In genomic region chr6:107665386-107665785, GRCh38 we compare ENCODE assay signal across 21 cellular contexts.
DNase-seq lines count a peak whose midpoint lies in the region; ATAC-seq, FAIRE-seq and TF ChIP-seq lines count a peak whose summit lies in the region.
"Had no signal": no experiment of that assay in that cellular context is flagged by ENCODE, and none has a peak within 500 bp of the region (broad histone marks: within the 10 kb centered on the region; RNA-seq: fewer than 3 reads in every experiment).

No MANE protein-coding gene starts in this region.

- POLR2A ChIA-PET in PC-3 (lab: Charles Lee; ENCODE audit: unreplicated experiment) (no interaction called here), endothelial cell of umbilical vein (lab: Charles Lee) (no interaction called here)

- 63 to 67% (median 64%) methylated on average over 4 of the region's 4 CpGs for WGBS in psoas muscle, 3 donors

- H3F3A ChIP-seq in PC-3 (ENCODE audit: low read length, unreplicated experiment): no peaks in the 10 kb centered on the region

- no peak overlapping the region for H3K27ac Mint-ChIP-seq in activated naive CD8-positive, alpha-beta T cell treated with anti-CD3 and anti-CD28 coated beads for 36 hours
- H3K27ac Mint-ChIP-seq: activated CD4-positive, alpha-beta T cell treated with anti-CD3 and anti-CD28 coated beads, Interleukin-2, amount 10 ng/mL, durations not matched to agents 7 days and 5 days; activated T-cell treated with anti-CD3 and anti-CD28 coated beads, Interleukin-2, amount 50 U/mL, for 72 hours; CD4-positive, alpha-beta memory T cell; stimulated activated effector memory CD8-positive, alpha-beta T cell treated with anti-CD3 and anti-CD28 coated beads, Interleukin-12 subunit alpha, Interleukin-12 subunit beta, amount 100 ng/mL, for 72 hours had no signal

- H3K4me1 ChIP-seq in PC-3 (ENCODE audit: insufficient read depth, low read length) (peaks cover 22% of the 10 kb centered on the region), endothelial cell of umbilical vein (ENCODE audit: control insufficient read depth, extremely low read depth, insufficient read depth, low read length) (peaks cover 11% of the 10 kb centered on the region), psoas muscle (peaks cover 67% of the 10 kb centered on the region), colonic mucosa (no peaks in the 10 kb centered on the region)

- dilution Hi-C loops in endothelial cell of umbilical vein (cut with MboI; ENCODE audit: extremely low pct_ligation_motif_present, low sequenced_read_pairs): no loop called here

- H3K9me1 ChIP-seq in endothelial cell of umbilical vein (replicated peaks; ENCODE audit: control insufficient read depth, extremely low read depth, insufficient read depth, low read length): no peaks in the 10 kb centered on the region

- H3K4me3 ChIP-seq in PC-3 (ENCODE audit: low read length) (no peak overlapping the region), endothelial cell of umbilical vein (replicated peaks in 1 of 3; ENCODE audit: insufficient read depth in 1 of 3, low read depth in 1 of 3, low read length in 3 of 3) (no peak overlapping the region), psoas muscle (no peak overlapping the region), colonic mucosa (no peak overlapping the region)
- H3K4me3 ChIP-seq: K562, upper lobe of left lung had no signal

- H3K79me2 ChIP-seq in PC-3 (ENCODE audit: low read length): no peaks in the 10 kb centered on the region
- H3K79me2 ChIP-seq in endothelial cell of umbilical vein (ENCODE audit: control insufficient read depth, insufficient read depth, low read length): no peaks in the 10 kb centered on the region

- H3K4me2 ChIP-seq in PC-3 (ENCODE audit: low read length) (peak overlapping the region; percentile 58), endothelial cell of umbilical vein (ENCODE audit: insufficient read depth, low read length) (peak overlapping the region; percentile 37)

- DNase-seq in ELR (ENCODE audit: low read depth) (peak; percentile 47), PC-3 (peak; percentile 50), endothelial cell of umbilical vein (ENCODE audit: low read depth, low spot score) (peak; percentile 76), psoas muscle (no peak), colonic mucosa (no peak), GOT3 (lab: John Stamatoyannopoulos, UW) (no peak), HuH-7.5 (ENCODE audit: low spot score) (no peak)
- DNase-seq in activated naive CD8-positive, alpha-beta T cell treated with anti-CD3 and anti-CD28 coated beads for 36 hours: no peak
- DNase-seq: activated CD4-positive, alpha-beta T cell treated with anti-CD3 and anti-CD28 coated beads, Interleukin-2, amount 10 ng/mL, durations not matched to agents 7 days and 5 days; activated T-cell treated with anti-CD3 and anti-CD28 coated beads, Interleukin-2, amount 50 U/mL, for 72 hours; amygdala; CD4-positive, alpha-beta memory T cell; NCI-H1694 treated with DMSO at 0.1 percent for 48 hours; NCI-H524 treated with DMSO at 0.1 percent for 48 hours; retina; stimulated activated CD4-positive, alpha-beta T cell treated with anti-CD3 and anti-CD28 coated beads, Interleukin-4, amount 100 ng/mL, for 4 hours; T-helper 2 cell had no signal

- TF ChIP-seq CTCF in PC-3 (conservative IDR thresholded peaks at IDR 0.05; ENCODE audit: low read depth, low read length): no peak
- no peak for TF ChIP-seq CTCF in endothelial cell of umbilical vein (IDR thresholded peaks at IDR 0.05; ENCODE audit: extremely low read depth in 1 of 2, insufficient read depth in 1 of 2, low read depth in 1 of 2, low read length in 2 of 2)
- no peak for TF ChIP-seq CTCF in psoas muscle (IDR thresholded peaks at IDR 0.05)
- no peak for TF ChIP-seq CTCF in colonic mucosa (IDR thresholded peaks at IDR 0.05)

- H3K9ac ChIP-seq in PC-3 (ENCODE audit: low read length): no peak overlapping the region
- H3K9ac ChIP-seq in endothelial cell of umbilical vein (replicated peaks; ENCODE audit: extremely low read depth, insufficient read depth, low read length): peak overlapping the region; percentile 11
- no peak overlapping the region for H3K9ac ChIP-seq in colonic mucosa (ENCODE audit: low read depth in 2 of 2, low read length in 2 of 2)

- CTCF ChIA-PET in PC-3 (lab: Charles Lee): interaction anchor here (0.7 kb wide), 1 partner anchor 206 kb away, joined by 3 read pairs; no protein-coding TSS in a partner anchor
- CTCF ChIA-PET in endothelial cell of umbilical vein (lab: Charles Lee): interaction anchor here (1.2 to 1.7 kb wide), 3 partner anchors 9 to 347 kb away, joined by 3 to 6 read pairs (median 4); no protein-coding TSS in a partner anchor

- BruUV-seq in PC-3 (replicated peaks; lab: Mats Ljungman, UMichigan) (no TSS peak), endothelial cell of umbilical vein (replicated peaks; lab: Mats Ljungman, UMichigan) (no TSS peak)

- H3K9me3 Mint-ChIP-seq in activated naive CD8-positive, alpha-beta T cell treated with anti-CD3 and anti-CD28 coated beads for 36 hours: no peaks in the 10 kb centered on the region
- H3K9me3 Mint-ChIP-seq: activated CD4-positive, alpha-beta T cell treated with anti-CD3 and anti-CD28 coated beads, Interleukin-2, amount 10 ng/mL, durations not matched to agents 7 days and 5 days; activated T-cell treated with anti-CD3 and anti-CD28 coated beads, Interleukin-2, amount 50 U/mL, for 72 hours; CD4-positive, alpha-beta memory T cell; stimulated activated effector memory CD8-positive, alpha-beta T cell treated with anti-CD3 and anti-CD28 coated beads, Interleukin-12 subunit alpha, Interleukin-12 subunit beta, amount 100 ng/mL, for 72 hours had no signal

- H3K36me3 Mint-ChIP-seq in activated naive CD8-positive, alpha-beta T cell treated with anti-CD3 and anti-CD28 coated beads for 36 hours: no peaks in the 10 kb centered on the region
- H3K36me3 Mint-ChIP-seq: CD4-positive, alpha-beta memory T cell; stimulated activated effector memory CD8-positive, alpha-beta T cell treated with anti-CD3 and anti-CD28 coated beads, Interleukin-12 subunit alpha, Interleukin-12 subunit beta, amount 100 ng/mL, for 72 hours had no signal

- H3K36me3 ChIP-seq in PC-3 (ENCODE audit: low read depth, low read length): no peaks in the 10 kb centered on the region
- no peaks in the 10 kb centered on the region for H3K36me3 ChIP-seq in endothelial cell of umbilical vein (ENCODE audit: control insufficient read depth in 2 of 2, extremely low read depth in 1 of 2, insufficient read depth in 2 of 2, low read length in 2 of 2)
- no peaks in the 10 kb centered on the region for H3K36me3 ChIP-seq in psoas muscle (ENCODE audit: insufficient read depth in 1 of 2, low read depth in 1 of 2)
- H3K36me3 ChIP-seq in colonic mucosa: no peaks in the 10 kb centered on the region
- H3K36me3 ChIP-seq: upper lobe of left lung had no signal

- peak; percentile 88 for FAIRE-seq in endothelial cell of umbilical vein (lab: Jason Lieb, UNC)
- FAIRE-seq: K562 had no signal

- H3K27me3 ChIP-seq in PC-3 (ENCODE audit: low read length) (no peaks in the 10 kb centered on the region), endothelial cell of umbilical vein (ENCODE audit: control insufficient read depth in 2 of 2, insufficient read depth in 2 of 2, low read length in 2 of 2) (peaks cover 0 to 2% of the 10 kb centered on the region in 2 experiments), psoas muscle (ENCODE audit: insufficient read depth in 3 of 3, low read length in 2 of 3) (no peaks in the 10 kb centered on the region), colonic mucosa (no peaks in the 10 kb centered on the region)
- H3K27me3 ChIP-seq: upper lobe of left lung had no signal

- H4K20me1 ChIP-seq in PC-3 (ENCODE audit: low read length) (no peaks in the 10 kb centered on the region), endothelial cell of umbilical vein (replicated peaks; ENCODE audit: control insufficient read depth, extremely low read depth, insufficient read depth, low read length) (no peaks in the 10 kb centered on the region)

- H3K9me2 ChIP-seq in PC-3 (replicated peaks; ENCODE audit: low read length): no peaks in the 10 kb centered on the region

- H3K4me3 Mint-ChIP-seq in activated naive CD8-positive, alpha-beta T cell treated with anti-CD3 and anti-CD28 coated beads for 36 hours: no peak overlapping the region
- H3K4me3 Mint-ChIP-seq: activated CD4-positive, alpha-beta T cell treated with anti-CD3 and anti-CD28 coated beads, Interleukin-2, amount 10 ng/mL, durations not matched to agents 7 days and 5 days; activated T-cell treated with anti-CD3 and anti-CD28 coated beads, Interleukin-2, amount 50 U/mL, for 72 hours; CD4-positive, alpha-beta memory T cell; stimulated activated effector memory CD8-positive, alpha-beta T cell treated with anti-CD3 and anti-CD28 coated beads, Interleukin-12 subunit alpha, Interleukin-12 subunit beta, amount 100 ng/mL, for 72 hours had no signal

- ATAC-seq in PC-3 (peak; percentile 9), psoas muscle (no peak)
- ATAC-seq: activated T-cell treated with anti-CD3 and anti-CD28 coated beads, Interleukin-2, amount 50 U/mL, for 72 hours; K562; stimulated activated effector memory CD8-positive, alpha-beta T cell treated with anti-CD3 and anti-CD28 coated beads, Interleukin-12 subunit alpha, Interleukin-12 subunit beta, amount 100 ng/mL, for 72 hours had no signal

- no peak overlapping the region for H3K27ac ChIP-seq in PC-3 (ENCODE audit: low read length)
- peak overlapping the region; percentile 42 for H3K27ac ChIP-seq in endothelial cell of umbilical vein (ENCODE audit: insufficient read depth, low read depth, low read length)
- peak overlapping the region; percentile 82 for H3K27ac ChIP-seq in psoas muscle
- no peak overlapping the region for H3K27ac ChIP-seq in colonic mucosa
- H3K27ac ChIP-seq: RWPE1, upper lobe of left lung had no signal

- intact Hi-C loops in PC-3 (cut with micrococcal nuclease) (no loop called here), endothelial cell of umbilical vein (cut with micrococcal nuclease) (loop anchor here (5.0 kb wide), 1 partner anchor 63 kb away; no protein-coding TSS in a partner anchor), psoas muscle (cut with DNase I) (no loop called here), colonic mucosa (cut with DNase I) (no loop called here)

- peaks cover 19% of the 10 kb centered on the region for H3K4me1 Mint-ChIP-seq in activated naive CD8-positive, alpha-beta T cell treated with anti-CD3 and anti-CD28 coated beads for 36 hours

- H3K27me3 Mint-ChIP-seq in activated naive CD8-positive, alpha-beta T cell treated with anti-CD3 and anti-CD28 coated beads for 36 hours: no peaks in the 10 kb centered on the region

- no peak for TF ChIP-seq POLR2A in endothelial cell of umbilical vein (IDR thresholded peaks at IDR 0.05; ENCODE audit: low read depth, low read length)

- no peaks in the 10 kb centered on the region for H3K9me3 ChIP-seq in PC-3 (ENCODE audit: low read length)
- no peaks in the 10 kb centered on the region for H3K9me3 ChIP-seq in endothelial cell of umbilical vein (replicated peaks; ENCODE audit: control insufficient read depth, insufficient read depth, low read length)
- H3K9me3 ChIP-seq in psoas muscle: no peaks in the 10 kb centered on the region
- H3K9me3 ChIP-seq in colonic mucosa: no peaks in the 10 kb centered on the region
- H3K9me3 ChIP-seq: upper lobe of left lung had no signal

- no peak overlapping the region for H2AFZ ChIP-seq in PC-3 (ENCODE audit: low read length)
- peak overlapping the region; percentile 59 for H2AFZ ChIP-seq in endothelial cell of umbilical vein (ENCODE audit: low read depth, low read length)

TF ChIP-seq in endothelial cell of umbilical vein, 7 proteins besides CTCF, POLR2A, EP300 and RAD21 (continues in another document):
- TF ChIP-seq GATA2 (IDR thresholded peaks at IDR 0.05; ENCODE audit: insufficient read depth, insufficient read length, low read depth, low read length): no peak

Comparison
In these comparisons a context has a peak if more than half of its experiments do, and no peak if none do; other contexts are left out.
1. DNase-seq: peak in ELR (single experiment), PC-3 (single experiment) and endothelial cell of umbilical vein (single experiment); none in psoas muscle (0 of 2), colonic mucosa (single experiment), activated naive CD8-positive, alpha-beta T cell treated with anti-CD3 and anti-CD28 coated beads for 36 hours (single experiment), GOT3 (single experiment) and HuH-7.5 (single experiment).
2. H3K27ac ChIP-seq: peak in endothelial cell of umbilical vein (single experiment) and psoas muscle (single experiment); none in PC-3 (single experiment) and colonic mucosa (single experiment).